In genomic region chr11:85742873-85743275, GRCh38 we compare ENCODE assay signal across 14 cellular contexts. TPM values are rescaled to one million over a fixed set of nuclear protein-coding genes. Genes with fewer than 3 reads are reported as not detected.
DNase-seq lines count a peak whose midpoint lies in the region; ATAC-seq and TF ChIP-seq lines count a peak whose summit lies in the region.
"Had no signal": no experiment of that assay in that cellular context is flagged by ENCODE, and none has a peak within 500 bp of the region (broad histone marks: within the 10 kb centered on the region; RNA-seq: fewer than 3 reads in every experiment).

No MANE protein-coding gene starts in this region.

- H3K9me3 ChIP-seq in T-helper 17 cell (ENCODE audit: control insufficient read depth, low read length, poor library complexity, severe bottlenecking) (no peaks in the 10 kb centered on the region), prostate gland (no peaks in the 10 kb centered on the region)
- H3K9me3 ChIP-seq: Peyer's patch had no signal

- H3K4me3 Mint-ChIP-seq in T-helper 17 cell: peak overlapping the region; percentile 39
- H3K4me3 Mint-ChIP-seq: B cell, endodermal cell had no signal

- H3K27ac Mint-ChIP-seq in T-helper 17 cell: peak overlapping the region; percentile 93
- H3K27ac Mint-ChIP-seq: B cell, endodermal cell had no signal

- ATAC-seq in T-helper 17 cell (peak; percentile 35), esophagus mucosa (peak; percentile 98), HG03571 (IDR thresholded peaks at IDR 0.05; ENCODE audit: unreplicated experiment) (no peak)

- H3K27ac ChIP-seq in prostate gland: peak overlapping the region; percentile 25 to 49

- TF ChIP-seq POLR2A in prostate gland (IDR thresholded peaks at IDR 0.05): no peak

- H3K4me1 Mint-ChIP-seq in T-helper 17 cell: peaks cover 46% of the 10 kb centered on the region

- no peaks in the 10 kb centered on the region for H3K27me3 Mint-ChIP-seq in T-helper 17 cell
- H3K27me3 Mint-ChIP-seq: B cell had no signal

- intact Hi-C loops in prostate gland (cut with DNase I): no loop called here

- H3K4me3 ChIP-seq in prostate gland: no peak overlapping the region
- H3K4me3 ChIP-seq: Peyer's patch had no signal

- H3K36me3 Mint-ChIP-seq in T-helper 17 cell (ENCODE audit: low read depth): peaks cover 2% of the 10 kb centered on the region

- no peaks in the 10 kb centered on the region for H3K27me3 ChIP-seq in prostate gland (replicated peaks; ENCODE audit: insufficient read depth)
- H3K27me3 ChIP-seq: Peyer's patch had no signal

- H3K36me3 ChIP-seq in prostate gland: no peaks in the 10 kb centered on the region
- H3K36me3 ChIP-seq: Peyer's patch had no signal

- 35% methylated on average over 1 of the region's 1 CpG for WGBS in prostate gland

- DNase-seq in HPDE6-E6E7 (ENCODE audit: extremely low spot score) (peak; percentile 71), T-helper 17 cell (no peak), prostate gland (ENCODE audit: low spot score) (peak; percentile 50), GDM1 (lab: John Stamatoyannopoulos, UW) (no peak), anterior cingulate cortex (lab: John Stamatoyannopoulos, UW) (no peak), NK-92 (lab: John Stamatoyannopoulos, UW; ENCODE audit: unreplicated experiment) (no peak)
- DNase-seq: DND-41; endodermal cell; NCI-H1105 treated with DMSO at 0.1 percent for 48 hours; Peyer's patch; stimulated activated CD4-positive, alpha-beta T cell treated with anti-CD3 and anti-CD28 coated beads, Interleukin-1b, Interleukin-23, amount 100 ng/mL, for 48 hours had no signal

- H3K4me1 ChIP-seq in prostate gland (replicated peaks): no peaks in the 10 kb centered on the region

- TF ChIP-seq CTCF in prostate gland (IDR thresholded peaks at IDR 0.05): no peak

RNA-seq across cellular contexts. Expression of gene CCDC89, which starts 56.9 kb away (rescaled TPM):
- total RNA-seq in T-helper 17 cell (under 1 TPM; 0.27 to 0.47 TPM), esophagus mucosa (0.12 TPM), prostate gland (1 to 10 TPM; 1.4 to 3.6 TPM)
- total RNA-seq: B cell, endodermal cell had no signal

Comparison
In these comparisons a context has a peak if more than half of its experiments do, and no peak if none do; other contexts are left out.
1. DNase-seq: peak in HPDE6-E6E7 (single experiment) and prostate gland (single experiment); none in T-helper 17 cell (0 of 3), GDM1 (single experiment), anterior cingulate cortex (0 of 58) and NK-92 (single experiment).